1 cellular context compared by ENCODE assay signal in genomic region chr19:47267350-47267759, GRCh38.
TF ChIP-seq lines count a peak whose summit lies in the region.

No MANE protein-coding gene starts in this region.

TF ChIP-seq in GM12878, 131 proteins besides CTCF, POLR2A, EP300 and RAD21:
- no peak for TF ChIP-seq RAD51 (IDR thresholded peaks at IDR 0.05)
- TF ChIP-seq ZBTB40 (IDR thresholded peaks at IDR 0.05; ENCODE audit: borderline replicate concordance), result no peak
- TF ChIP-seq RELA (IDR thresholded peaks at IDR 0.05; ENCODE audit: borderline replicate concordance, partially characterized antibody), result no peak
- TF ChIP-seq NBN (IDR thresholded peaks at IDR 0.05), result no peak
